Comparison of ENCODE assay signal across 15 cellular contexts in the genomic region with DNA sequence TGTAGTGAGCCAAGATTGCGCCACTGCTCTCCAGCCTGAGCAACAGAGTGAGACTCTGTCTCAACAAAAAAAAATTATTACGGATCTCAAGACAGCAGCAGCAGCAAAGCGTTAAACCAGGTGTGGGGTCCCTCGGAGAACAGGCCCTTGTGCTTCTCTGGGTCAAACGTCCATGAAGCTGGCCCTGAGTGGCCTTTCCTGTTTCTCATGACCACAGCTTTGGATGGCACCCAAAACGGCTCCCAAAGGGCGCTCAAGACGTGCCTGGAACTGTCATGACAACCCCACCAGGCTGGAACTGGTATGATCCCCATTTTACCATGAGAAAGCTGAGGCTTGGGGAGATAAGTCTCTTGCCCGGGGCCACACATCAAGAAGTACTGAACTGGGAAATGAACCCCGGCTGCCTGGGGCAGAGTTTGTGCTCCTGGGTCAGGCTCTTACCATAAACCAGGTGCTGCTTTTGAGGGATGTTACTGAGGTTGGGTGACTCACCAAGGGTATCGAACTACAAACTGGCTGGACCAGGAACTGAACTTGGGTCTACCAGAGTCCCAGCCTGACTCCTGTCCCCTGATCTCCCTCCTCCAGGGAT. TPM values are rescaled to one million over a fixed set of nuclear protein-coding genes. Genes with fewer than 3 reads are reported as not detected.
"Had no signal": no experiment of that assay in that cellular context is flagged by ENCODE, and none has a peak within 500 bp of the region (broad histone marks: within the 10 kb centered on the region; RNA-seq: fewer than 3 reads in every experiment).

No MANE protein-coding gene starts in this region.

- H3K4me1 ChIP-seq: thyroid gland had no signal

- H3K9me3 Mint-ChIP-seq: activated T-helper 1 cell treated with anti-CD3 and anti-CD28 coated beads, Interleukin-12 subunit alpha, Interleukin-12 subunit beta, Interleukin-2, Interleukin-4 antibody, amounts not matched to agents 30 ng/mL and 10 ng/mL and 1 ng/mL, durations not matched to agents 14 hours and 24 hours and 36 hours; central memory CD8-positive, alpha-beta T cell; nephron; T-helper 1 cell treated with Interleukin-12 subunit alpha and Interleukin-12 subunit beta and Interleukin-4 antibody, amounts not matched to agents 30 μg/mL and 1 μg/mL, for 36 hours had no signal

- H3K4me3 ChIP-seq: stomach, thyroid gland had no signal

- DNase-seq: activated CD4-positive, alpha-beta T cell treated with anti-CD3 and anti-CD28 coated beads for 4 hours; activated naive CD4-positive, alpha-beta T cell; cortex of kidney; effector memory CD4-positive, alpha-beta T cell; islet precursor cell; mesendoderm; occipital lobe; stimulated activated CD4-positive, alpha-beta T cell treated with anti-CD3 and anti-CD28 coated beads, Interleukin-2, amount 100 ng/mL, for 48 hours; stomach; thyroid gland had no signal

- H3K4me1 Mint-ChIP-seq: central memory CD8-positive, alpha-beta T cell had no signal

- H3K27ac ChIP-seq: stomach, thyroid gland had no signal

- H3K4me3 Mint-ChIP-seq: activated T-helper 1 cell treated with anti-CD3 and anti-CD28 coated beads, Interleukin-12 subunit alpha, Interleukin-12 subunit beta, Interleukin-2, Interleukin-4 antibody, amounts not matched to agents 30 ng/mL and 10 ng/mL and 1 ng/mL, durations not matched to agents 14 hours and 24 hours and 36 hours; central memory CD8-positive, alpha-beta T cell; nephron; T-helper 1 cell treated with Interleukin-12 subunit alpha and Interleukin-12 subunit beta and Interleukin-4 antibody, amounts not matched to agents 30 μg/mL and 1 μg/mL, for 36 hours had no signal

- H3K27ac Mint-ChIP-seq: activated T-helper 1 cell treated with anti-CD3 and anti-CD28 coated beads, Interleukin-12 subunit alpha, Interleukin-12 subunit beta, Interleukin-2, Interleukin-4 antibody, amounts not matched to agents 30 ng/mL and 10 ng/mL and 1 ng/mL, durations not matched to agents 14 hours and 24 hours and 36 hours; nephron; T-helper 1 cell treated with Interleukin-12 subunit alpha and Interleukin-12 subunit beta and Interleukin-4 antibody, amounts not matched to agents 30 μg/mL and 1 μg/mL, for 36 hours had no signal

- H3K9me3 ChIP-seq: stomach, thyroid gland had no signal

- H3K27me3 ChIP-seq: stomach, thyroid gland had no signal

- H3K27me3 Mint-ChIP-seq: central memory CD8-positive, alpha-beta T cell had no signal

RNA-seq across cellular contexts. Expression of gene C19orf67, which starts 16.6 kb away (rescaled TPM):
- total RNA-seq: left lobe of liver, occipital lobe, stomach, thyroid gland had no signal
